ENCODE assay signal across 21 cellular contexts in genomic region chr2:189726849-189727248, GRCh38.
"Had no signal": no experiment of that assay in that cellular context is flagged by ENCODE, and none has a peak within 500 bp of the region (broad histone marks: within the 10 kb centered on the region; RNA-seq: fewer than 3 reads in every experiment).

No MANE protein-coding gene starts in this region.

- H3K4me1 ChIP-seq: lower lobe of right lung, neural progenitor cell, right atrium auricular region, spleen, suprapubic skin, tibial artery, upper lobe of right lung had no signal

- H3K4me3 ChIP-seq: lower lobe of right lung, neural progenitor cell, ovary, right atrium auricular region, skin epidermis, spleen, suprapubic skin, thoracic aorta, tibial artery, upper lobe of right lung had no signal

- FAIRE-seq: keratinocyte, urothelium cell line had no signal

- H3K27ac ChIP-seq: lower lobe of right lung, neural progenitor cell, ovary, right atrium auricular region, skin epidermis, spleen, suprapubic skin, thoracic aorta, tibial artery, upper lobe of right lung had no signal

- H3K9me3 ChIP-seq: lower lobe of right lung, ovary, right atrium auricular region, spleen, suprapubic skin, thoracic aorta, tibial artery, upper lobe of right lung had no signal

- DNase-seq: hippocampal formation; left cardiac atrium; lower lobe of right lung; mammary epithelial cell; mesenchymal stem cell; natural killer cell; nephron progenitor cell; ovary; spleen; stimulated activated CD4-positive, alpha-beta T cell treated with anti-CD3 and anti-CD28 coated beads, Interleukin-4, amount 100 ng/mL, for 24 hours; stimulated activated naive CD4-positive, alpha-beta T cell; tibial artery; trophoblast cell; upper lobe of right lung had no signal

- H3K27me3 ChIP-seq: neural progenitor cell, ovary, right atrium auricular region, spleen, suprapubic skin, tibial artery, upper lobe of right lung had no signal

- H3K36me3 ChIP-seq: neural progenitor cell, ovary, right atrium auricular region, upper lobe of right lung had no signal
